In the genomic region with DNA sequence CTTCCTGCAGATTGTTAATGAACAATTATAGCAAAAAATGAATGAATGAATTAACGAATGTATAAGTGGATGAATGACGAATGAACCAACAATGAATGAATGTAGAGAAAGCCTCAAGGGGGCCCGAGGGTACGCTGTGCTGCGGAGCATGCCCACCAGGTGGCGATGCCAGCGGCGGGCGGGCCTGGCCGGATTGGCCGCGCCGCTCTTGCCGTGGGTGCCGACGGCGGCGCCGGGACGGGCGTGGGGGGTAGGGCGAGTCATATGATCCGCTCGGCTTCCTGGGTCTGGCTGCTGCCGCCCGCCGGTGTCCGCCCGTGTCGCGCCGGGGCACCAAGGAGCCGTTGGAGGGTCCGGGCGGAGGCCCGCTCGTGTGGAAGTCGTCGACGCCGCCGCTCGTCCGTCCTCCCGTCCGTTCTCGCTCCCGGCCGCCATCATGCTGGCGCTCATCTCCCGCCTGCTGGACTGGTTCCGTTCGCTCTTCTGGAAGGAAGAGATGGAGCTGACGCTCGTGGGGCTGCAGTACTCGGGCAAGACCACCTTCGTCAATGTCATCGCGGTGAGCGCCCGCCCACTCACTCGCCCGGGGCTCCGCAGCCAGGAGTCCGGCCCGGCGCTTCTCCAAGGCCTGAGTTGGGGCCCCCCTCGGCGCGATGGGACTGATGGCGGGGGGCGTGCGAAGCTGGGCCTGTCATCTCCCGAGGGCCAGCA, we compare ENCODE assay signal across 8 cellular contexts. TPM values are rescaled to one million over a fixed set of nuclear protein-coding genes. Genes with fewer than 3 reads are reported as not detected.
DNase-seq lines count a peak whose midpoint lies in the region; ATAC-seq lines count a peak whose summit lies in the region.

A gene (plus strand): TSS at position 263 of the 711 bp plus-strand sequence. CDS start 174 bp downstream, at position 437.

- peak within 1 kb of the TSS; percentile 81 to 95 (median 84) for H3K4me3 Mint-ChIP-seq in CD8-positive, alpha-beta memory T cell
- H3K4me3 Mint-ChIP-seq in effector memory CD8-positive, alpha-beta T cell: peak within 1 kb of the TSS; percentile 84 to 94

- H4K91ac ChIP-seq in mesenchymal stem cell (ENCODE audit: low read length): peak within 1 kb of the TSS; percentile 97

- H3K14ac ChIP-seq in mesenchymal stem cell (ENCODE audit: low read length in 2 of 2): peak within 1 kb of the TSS in 1 of 2 experiments; percentile 87

- WGBS in mesenchymal stem cell: 0% methylated on average over 67 of the region's 74 CpGs

- H2AK5ac ChIP-seq in mesenchymal stem cell (ENCODE audit: low read length, severe bottlenecking): no peak within 1 kb of the TSS

- H3K18ac ChIP-seq in mesenchymal stem cell (ENCODE audit: low read depth in 1 of 2, low read length in 2 of 2): peak within 1 kb of the TSS; percentile 99

- peak within 1 kb of the TSS; percentile 89 to 96 for H3K4ac ChIP-seq in mesenchymal stem cell (ENCODE audit: low read depth in 1 of 2, low read length in 2 of 2)

- H2BK12ac ChIP-seq in mesenchymal stem cell (ENCODE audit: low read length in 2 of 2): peak within 1 kb of the TSS; percentile 29 to 42

- H3K4me3 ChIP-seq in CD8-positive, alpha-beta memory T cell (ENCODE audit: low read length): peak within 1 kb of the TSS; percentile 61
- peak within 1 kb of the TSS; percentile 93 to 98 for H3K4me3 ChIP-seq in mesenchymal stem cell (ENCODE audit: insufficient read depth in 1 of 2, low read depth in 1 of 2, low read length in 2 of 2)

- H2BK120ac ChIP-seq in mesenchymal stem cell (ENCODE audit: low read depth, low read length): peak within 1 kb of the TSS; percentile 73

- no peaks in the 10 kb centered on the region for H3K79me1 ChIP-seq in mesenchymal stem cell (replicated peaks; ENCODE audit: low read length, poor library complexity, severe bottlenecking)

- H2AFZ ChIP-seq in mesenchymal stem cell (ENCODE audit: low read depth, low read length): peak within 1 kb of the TSS; percentile 76

- no peaks in the 10 kb centered on the region for H3K9me3 ChIP-seq in CD8-positive, alpha-beta memory T cell (ENCODE audit: low read length)
- no peaks in the 10 kb centered on the region for H3K9me3 ChIP-seq in mesenchymal stem cell (ENCODE audit: control insufficient read depth, low read length)

- H3K4me2 ChIP-seq in mesenchymal stem cell (ENCODE audit: low read length, poor library complexity, severe bottlenecking): peak within 1 kb of the TSS; percentile 73

- peak; percentile 94 for ATAC-seq in GM19395 (IDR thresholded peaks at IDR 0.05; ENCODE audit: unreplicated experiment)
- peak; percentile 98 for ATAC-seq in HG03558 (IDR thresholded peaks at IDR 0.05; ENCODE audit: extremely low read depth, unreplicated experiment)
- peak; percentile 90 for ATAC-seq in effector memory CD8-positive, alpha-beta T cell (replicated peaks)

- peak within 1 kb of the TSS; percentile 96 for H4K8ac ChIP-seq in mesenchymal stem cell (ENCODE audit: low read length)

- peak within 1 kb of the TSS; percentile 78 to 98 (median 91) for H3K27ac Mint-ChIP-seq in CD8-positive, alpha-beta memory T cell
- H3K27ac Mint-ChIP-seq in effector memory CD8-positive, alpha-beta T cell: peak within 1 kb of the TSS; percentile 97 to 98

- H3K9ac ChIP-seq in mesenchymal stem cell (ENCODE audit: low read length): peak within 1 kb of the TSS; percentile 100

- H3K23ac ChIP-seq in mesenchymal stem cell (ENCODE audit: low read length in 2 of 2): peak within 1 kb of the TSS in 1 of 2 experiments; percentile 96

- peak within 1 kb of the TSS; percentile 35 for H2BK5ac ChIP-seq in mesenchymal stem cell (ENCODE audit: low read depth, low read length, poor library complexity, severe bottlenecking)

- no peaks in the 10 kb centered on the region for H3K27me3 Mint-ChIP-seq in CD8-positive, alpha-beta memory T cell
- H3K27me3 Mint-ChIP-seq in effector memory CD8-positive, alpha-beta T cell: no peaks in the 10 kb centered on the region

- H3K4me1 Mint-ChIP-seq in CD8-positive, alpha-beta memory T cell: peaks cover 41 to 50% (median 48%) of the 10 kb centered on the region in 3 donors
- H3K4me1 Mint-ChIP-seq in effector memory CD8-positive, alpha-beta T cell (ENCODE audit: low read depth in 2 of 2): peaks cover 23 to 39% of the 10 kb centered on the region in 2 donors

- H3K4me1 ChIP-seq in CD8-positive, alpha-beta memory T cell (ENCODE audit: insufficient read depth, low read length): peaks cover 43% of the 10 kb centered on the region
- peaks cover 6% of the 10 kb centered on the region for H3K4me1 ChIP-seq in mesenchymal stem cell (ENCODE audit: control insufficient read depth, insufficient read depth, low read depth, low read length)

- peak; percentile 85 to 92 (median 87) for DNase-seq in CD8-positive, alpha-beta memory T cell
- peak; percentile 77 for DNase-seq in NOMO-1 treated with DMSO at 0.1 percent for 48 hours (lab: John Stamatoyannopoulos, UW; ENCODE audit: unreplicated experiment)
- peak; percentile 84 for DNase-seq in activated CD8-positive, alpha-beta memory T cell treated with anti-CD3 and anti-CD28 coated beads for 4 hours (ENCODE audit: low read depth in 2 of 2)
- DNase-seq in effector memory CD8-positive, alpha-beta T cell: peak; percentile 89 to 94 (median 91)
- DNase-seq in mesenchymal stem cell: peak; percentile 90
- peak; percentile 83 for DNase-seq in stimulated activated CD8-positive, alpha-beta memory T cell treated with anti-CD3 and anti-CD28 coated beads, Interleukin-12 subunit alpha, Interleukin-12 subunit beta, amount 100 ng/mL, for 24 hours (ENCODE audit: extremely low read depth)

- POLR2A ChIA-PET in CD8-positive, alpha-beta memory T cell (lab: Charles Lee): no interaction called here

- peak within 1 kb of the TSS; percentile 82 for H2BK15ac ChIP-seq in mesenchymal stem cell (ENCODE audit: low read depth, poor library complexity, severe bottlenecking)

- peak within 1 kb of the TSS; percentile 90 for H3K27ac ChIP-seq in CD8-positive, alpha-beta memory T cell (ENCODE audit: low read depth, low read length)
- H3K27ac ChIP-seq in mesenchymal stem cell (ENCODE audit: low read length, poor library complexity, severe bottlenecking): peak within 1 kb of the TSS; percentile 69

- H3K27me3 ChIP-seq in CD8-positive, alpha-beta memory T cell (ENCODE audit: insufficient read depth, low read length, poor library complexity, severe bottlenecking): no peaks in the 10 kb centered on the region
- H3K27me3 ChIP-seq in mesenchymal stem cell (ENCODE audit: control insufficient read depth in 1 of 2, insufficient read depth in 1 of 2, low read length in 2 of 2): no peaks in the 10 kb centered on the region

- CTCF ChIA-PET in CD8-positive, alpha-beta memory T cell (lab: Charles Lee): interaction anchor here (0.9 to 3.8 kb wide), 8 partner anchors 11 to 411 kb away, joined by 3 to 13 read pairs (median 6); a partner anchor contains a TSS

- no peaks in the 10 kb centered on the region for H3K36me3 ChIP-seq in CD8-positive, alpha-beta memory T cell (ENCODE audit: insufficient read depth, low read length)
- H3K36me3 ChIP-seq in mesenchymal stem cell (ENCODE audit: control insufficient read depth in 1 of 2, insufficient read depth in 2 of 2, low read depth in 1 of 2, low read length in 2 of 2): peaks cover 0 to 6% of the 10 kb centered on the region in 2 experiments

- H3K36me3 Mint-ChIP-seq in CD8-positive, alpha-beta memory T cell: peaks cover 0 to 14% (median 0%) of the 10 kb centered on the region in 3 donors
- H3K36me3 Mint-ChIP-seq in effector memory CD8-positive, alpha-beta T cell (ENCODE audit: insufficient read depth): peaks cover 18% of the 10 kb centered on the region

- peaks cover 0 to 2% (median 0%) of the 10 kb centered on the region in 5 donors for H3K9me3 Mint-ChIP-seq in CD8-positive, alpha-beta memory T cell
- H3K9me3 Mint-ChIP-seq in effector memory CD8-positive, alpha-beta T cell: no peaks in the 10 kb centered on the region

RNA-seq across cellular contexts. Expression of the gene that starts here (rescaled TPM):
- total RNA-seq in CD8-positive, alpha-beta memory T cell: 10 to 100 TPM; 64.5 to 66.9 TPM
- polyA plus RNA-seq in CD8-positive, alpha-beta memory T cell: 48.0 TPM
- polyA plus RNA-seq in mesenchymal stem cell (2013, experiment 1 of 2): 101 TPM
- polyA plus RNA-seq in mesenchymal stem cell (2013, experiment 2 of 2): 108 TPM

Comparison
In these comparisons a context has a peak if more than half of its experiments do, and no peak if none do; other contexts are left out.
1. Peak in every context shown above with its lines: DNase-seq, ATAC-seq, H3K4me3 ChIP-seq and H3K27ac ChIP-seq.